ENCODE assay signal across 1 cellular context in the genomic region with DNA sequence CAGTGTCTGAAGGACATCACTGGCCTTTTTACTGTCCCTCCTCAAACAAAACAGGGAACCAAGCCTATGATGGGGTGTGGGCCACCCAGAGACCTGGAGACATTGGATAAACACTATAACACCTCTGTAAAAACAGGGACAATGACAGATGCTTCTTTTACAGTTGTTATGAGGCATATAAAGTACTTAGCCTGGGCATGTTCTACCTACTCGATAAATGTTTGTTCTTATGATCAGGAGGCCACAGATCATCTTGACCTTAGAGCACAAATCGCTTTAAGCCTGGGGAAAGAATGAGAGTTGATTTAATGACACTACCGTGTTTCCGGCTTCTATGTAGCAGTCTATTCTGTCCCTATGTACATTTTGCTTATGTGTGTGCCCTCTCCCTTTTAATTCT.
TF ChIP-seq lines count a peak whose summit lies in the region.

No MANE protein-coding gene starts in this region.

TF ChIP-seq in H1, 55 proteins besides CTCF, POLR2A, EP300 and RAD21 (continued from another document):
- TF ChIP-seq CHD2 (IDR thresholded peaks at IDR 0.05; ENCODE audit: low read length) (no peak), TAF1 (IDR thresholded peaks at IDR 0.05; ENCODE audit: low read depth, low read length) (no peak), SUZ12 (IDR thresholded peaks at IDR 0.05; ENCODE audit: low read length) (no peak), POU5F1 (IDR thresholded peaks at IDR 0.05; ENCODE audit: low read depth, low read length) (no peak), SP2 (IDR thresholded peaks at IDR 0.05; ENCODE audit: low read length) (no peak), ASH2L (IDR thresholded peaks at IDR 0.05; ENCODE audit: low read length) (no peak)
- TF ChIP-seq, protein P1, sequence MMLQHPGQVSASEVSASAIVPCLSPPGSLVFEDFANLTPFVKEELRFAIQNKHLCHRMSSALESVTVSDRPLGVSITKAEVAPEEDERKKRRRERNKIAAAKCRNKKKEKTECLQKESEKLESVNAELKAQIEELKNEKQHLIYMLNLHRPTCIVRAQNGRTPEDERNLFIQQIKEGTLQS (IDR thresholded peaks at IDR 0.05; ENCODE audit: insufficient read depth, low read depth, low read length) = no peak
TF ChIP-seq in H1: peak in this region for 0.
